7 cellular contexts compared by ENCODE assay signal in genomic region chr6:83884523-83884922, GRCh38. TPM values are rescaled to one million over a fixed set of nuclear protein-coding genes. Genes with fewer than 3 reads are reported as not detected.
DNase-seq lines count a peak whose midpoint lies in the region; ATAC-seq and TF ChIP-seq lines count a peak whose summit lies in the region.

No MANE protein-coding gene starts in this region.

- H3K36me3 ChIP-seq in left lung = no peaks in the 10 kb centered on the region

- in situ Hi-C loops in G401 (cut with HindIII; ENCODE audit: low sequenced_read_pairs) = no loop called here

- peak overlapping the region; percentile 3 for H3K27ac Mint-ChIP-seq in MCF 10A (ENCODE audit: low read depth, unreplicated experiment)

- 2 to 4% methylated on average over 4 of the region's 4 CpGs for WGBS in lower leg skin, 2 donors

- H3K4me1 ChIP-seq in left lung = no peaks in the 10 kb centered on the region

- no peaks in the 10 kb centered on the region for H3K27me3 Mint-ChIP-seq in MCF 10A (ENCODE audit: insufficient read depth, unreplicated experiment)

- no peak overlapping the region for H3K27ac ChIP-seq in left lung

- no peaks in the 10 kb centered on the region for H3K9me3 Mint-ChIP-seq in MCF 10A (ENCODE audit: unreplicated experiment)

- DNase-seq in G401 (ENCODE audit: low spot score) (peak; percentile 76), NCI-H446 treated with DMSO at 0.1 percent for 48 hours (lab: John Stamatoyannopoulos, UW) (peak; percentile 34), MCF 10A (ENCODE audit: unreplicated experiment) (peak; percentile 52), left lung (no peak), lower leg skin (ENCODE audit: low spot score in 2 of 2) (no peak)

- TF ChIP-seq POLR2A in lower leg skin (IDR thresholded peaks at IDR 0.05) = no peak

- no peak overlapping the region for H3K4me3 Mint-ChIP-seq in MCF 10A (ENCODE audit: unreplicated experiment)

- BruUV-seq in MCF 10A (replicated peaks; lab: Mats Ljungman, UMichigan) = no TSS peak

- H3K27me3 ChIP-seq in left lung = no peaks in the 10 kb centered on the region

- H3K9me3 ChIP-seq in left lung = no peaks in the 10 kb centered on the region

- intact Hi-C loops in MCF 10A (cut with micrococcal nuclease) (loop anchor here (1.0 to 10.0 kb wide), 4 partner anchors 270 to 1440 kb away; no protein-coding TSS in a partner anchor), left lung (cut with DNase I) (loop anchor here in 1 of 2 donors (5.0 kb wide), 2 partner anchors 333 to 348 kb away; no protein-coding TSS in a partner anchor), lower leg skin (cut with DNase I; ENCODE audit: low total_unique reads) (no loop called here)

- H3K4me3 ChIP-seq in left lung = no peak overlapping the region
- H3K4me3 ChIP-seq in lower leg skin (ENCODE audit: low read depth, poor library complexity, severe bottlenecking) = no peak overlapping the region

- peaks cover 4% of the 10 kb centered on the region for H3K36me3 Mint-ChIP-seq in MCF 10A (ENCODE audit: insufficient read depth, unreplicated experiment)

- ATAC-seq in GM19468 (IDR thresholded peaks at IDR 0.05; ENCODE audit: extremely low read depth, unreplicated experiment) (peak; percentile 36), HG03457 (IDR thresholded peaks at IDR 0.05; ENCODE audit: unreplicated experiment) (peak; percentile 80), left lung (peak; percentile 82)

- CTCF ChIA-PET in MCF 10A (lab: Yijun Ruan, JAX) = interaction anchor here (0.7 to 2.5 kb wide), 13 partner anchors 10 to 1192 kb away, joined by 3 to 19 read pairs (median 4); partner anchors contain the start of gene CEP162

- H3K4me1 Mint-ChIP-seq in MCF 10A (ENCODE audit: insufficient read depth, unreplicated experiment) = peaks cover 9% of the 10 kb centered on the region

- peak; percentile 69 for TF ChIP-seq CTCF in MCF 10A (IDR thresholded peaks at IDR 0.05; ENCODE audit: unreplicated experiment)
- peak; percentile 50 to 71 for TF ChIP-seq CTCF in left lung (IDR thresholded peaks at IDR 0.05)
- TF ChIP-seq CTCF in lower leg skin (IDR thresholded peaks at IDR 0.05) = no peak

- POLR2A ChIA-PET in MCF 10A (lab: Yijun Ruan, JAX) = no interaction called here

RNA-seq across cellular contexts. Expression of gene CYB5R4, which starts 25.0 kb away (rescaled TPM):
- total RNA-seq in G401 (2014; rRNA removed; shearing (Covaris generic)) = 6.6 and 7.5 TPM in 2 replicates
- 18.9 and 22.2 TPM in 2 replicates for total RNA-seq in MCF 10A (2022)
- 10 to 100 TPM; 23.1 to 44.3 TPM for total RNA-seq in left lung
- total RNA-seq in lower leg skin = 10 to 100 TPM in 1 of 4 donors, 1 to 10 TPM in 3; 4.8 to 14.6 (median 7.2) TPM

RNA-seq across cellular contexts. Expression of gene RIPPLY2, which starts 31.4 kb away (rescaled TPM):
- not detected in 2 replicates for total RNA-seq in G401 (2014; rRNA removed; shearing (Covaris generic))
- not detected in 2 replicates for total RNA-seq in MCF 10A (2022)
- not detected for total RNA-seq in left lung
- not detected for total RNA-seq in lower leg skin

Comparison
In these comparisons a context has a peak if more than half of its experiments do, and no peak if none do; other contexts are left out.
1. DNase-seq: peak in G401 (single experiment), NCI-H446 treated with DMSO at 0.1 percent for 48 hours (single experiment) and MCF 10A (single experiment); none in left lung (0 of 2) and lower leg skin (0 of 2).
2. CTCF ChIP-seq: peak in MCF 10A (single experiment) and left lung (2 of 2); none in lower leg skin (0 of 3).
3. Peak in every context shown above with its lines, with median percentiles within 50 percentile points of each other: ATAC-seq.